1 cellular context compared by ENCODE assay signal in genomic region chr3:138389841-138390581, GRCh38.
TF ChIP-seq lines count a peak whose summit lies in the region.

No MANE protein-coding gene starts in this region.

TF ChIP-seq in H1, 55 proteins besides CTCF, POLR2A, EP300 and RAD21 (continued from another document):
- no peak for TF ChIP-seq CEBPB (IDR thresholded peaks at IDR 0.05; ENCODE audit: low read depth, low read length)
- no peak for TF ChIP-seq NANOG (IDR thresholded peaks at IDR 0.05; ENCODE audit: insufficient read depth, low read depth, low read length, poor library complexity, severe bottlenecking)
- TF ChIP-seq BCL11A (IDR thresholded peaks at IDR 0.05; ENCODE audit: low read depth in 2 of 2, low read length in 2 of 2) = no peak
- no peak for TF ChIP-seq PHF8 (conservative IDR thresholded peaks at IDR 0.05; ENCODE audit: low read depth, low read length)
- TF ChIP-seq TEAD4 (IDR thresholded peaks at IDR 0.05; ENCODE audit: low read depth, low read length) = no peak
- no peak for TF ChIP-seq HDAC6 (IDR thresholded peaks at IDR 0.05; ENCODE audit: low read depth, low read length)
- TF ChIP-seq EGR1 (IDR thresholded peaks at IDR 0.05; ENCODE audit: borderline replicate concordance, low read depth, low read length) = no peak
- TF ChIP-seq SIN3A (conservative IDR thresholded peaks at IDR 0.05 in 1 of 2, IDR thresholded peaks at IDR 0.05 in 1 of 2; ENCODE audit: low read depth in 1 of 2, low read length in 2 of 2) = no peak
- TF ChIP-seq CHD2 (IDR thresholded peaks at IDR 0.05; ENCODE audit: low read length) = no peak
- no peak for TF ChIP-seq E2F6 (IDR thresholded peaks at IDR 0.05)
- no peak for TF ChIP-seq KDM5A (IDR thresholded peaks at IDR 0.05; ENCODE audit: low read length)
- TF ChIP-seq YY1 (IDR thresholded peaks at IDR 0.05; ENCODE audit: low read depth, low read length) = no peak
- no peak for TF ChIP-seq TAF1 (IDR thresholded peaks at IDR 0.05; ENCODE audit: low read depth, low read length)
- TF ChIP-seq GABPA (IDR thresholded peaks at IDR 0.05; ENCODE audit: borderline replicate concordance, insufficient read depth, low read length) = no peak
- no peak for TF ChIP-seq RNF2 (IDR thresholded peaks at IDR 0.05; ENCODE audit: borderline replicate concordance, low read depth, low read length, missing control alignments, poor library complexity, severe bottlenecking)
